Comparison of ENCODE assay signal across 9 cellular contexts in genomic region chrX:76454456-76454927, GRCh38. TPM values are rescaled to one million over a fixed set of nuclear protein-coding genes. Genes with fewer than 3 reads are reported as not detected.
DNase-seq lines count a peak whose midpoint lies in the region; ATAC-seq and TF ChIP-seq lines count a peak whose summit lies in the region.
"Had no signal": no experiment of that assay in that cellular context is flagged by ENCODE, and none has a peak within 500 bp of the region (broad histone marks: within the 10 kb centered on the region; RNA-seq: fewer than 3 reads in every experiment).

No MANE protein-coding gene starts in this region.

- H3K27ac ChIP-seq in 22Rv1 (no peak overlapping the region), RWPE1 (no peak overlapping the region), gastrocnemius medialis (no peak overlapping the region)
- H3K27ac ChIP-seq: epithelial cell of prostate had no signal

- DNase-seq in GM04504 (ENCODE audit: low read depth) (peak; percentile 3), RWPE1 (ENCODE audit: low spot score) (no peak), foreskin fibroblast (peak in 1 of 2 donors; percentile 0), gastrocnemius medialis (no peak)

- no peak for TF ChIP-seq POLR2A in gastrocnemius medialis (IDR thresholded peaks at IDR 0.05)

- H3K4me3 ChIP-seq in foreskin fibroblast (ENCODE audit: low read depth in 1 of 2, low read length in 2 of 2) (no peak overlapping the region), gastrocnemius medialis (no peak overlapping the region)

- in situ Hi-C loops in gastrocnemius medialis (cut with MboI; ENCODE audit: low sequenced_read_pairs in 4 of 4): loop anchor here in 1 of 4 donors (25.0 kb wide), 1 partner anchor 167 kb away; no protein-coding TSS in a partner anchor

- no peaks in the 10 kb centered on the region for H3K27me3 ChIP-seq in gastrocnemius medialis

- ATAC-seq in HG03103 (IDR thresholded peaks at IDR 0.05; ENCODE audit: low read depth, unreplicated experiment) (peak; percentile 81), gastrocnemius medialis (no peak), HG02981 (IDR thresholded peaks at IDR 0.05; ENCODE audit: unreplicated experiment) (no peak), HG03439 (IDR thresholded peaks at IDR 0.05; ENCODE audit: unreplicated experiment) (no peak)

- POLR2A ChIA-PET in RWPE1 (lab: Yijun Ruan, JAX; ENCODE audit: low non-redundant PET): no interaction called here

- TF ChIP-seq CTCF in 22Rv1 (IDR thresholded peaks at IDR 0.05) (peak; percentile 46), RWPE1 (conservative IDR thresholded peaks at IDR 0.05; ENCODE audit: low read depth) (peak; percentile 28), foreskin fibroblast (IDR thresholded peaks at IDR 0.05; ENCODE audit: low read depth, low read length) (peak; percentile 54), gastrocnemius medialis (IDR thresholded peaks at IDR 0.05 in 4 of 5, conservative IDR thresholded peaks at IDR 0.05 in 1 of 5) (peak in 4 of 5 experiments; percentile 17 to 47 (median 34))

- no peaks in the 10 kb centered on the region for H3K9me3 ChIP-seq in gastrocnemius medialis

- no peaks in the 10 kb centered on the region for H3K4me1 ChIP-seq in gastrocnemius medialis

- intact Hi-C loops in gastrocnemius medialis (cut with DNase I; ENCODE audit: low total_unique reads): no loop called here

- no peaks in the 10 kb centered on the region for H3K36me3 ChIP-seq in gastrocnemius medialis

- CTCF ChIA-PET in RWPE1 (lab: Yijun Ruan, JAX): interaction anchor here (0.6 kb wide), 2 partner anchors 482 to 1456 kb away, joined by 3 to 6 read pairs; partner anchors contain the start of gene ATP7A

RNA-seq across cellular contexts. Expression of gene MAGEE1, which starts 27.0 kb away (rescaled TPM):
- total RNA-seq in gastrocnemius medialis: under 1 TPM; 0.29 to 0.65 (median 0.52) TPM
